In genomic region chr17:42798383-42799380, GRCh38 we compare ENCODE assay signal across 8 cellular contexts. TPM values are rescaled to one million over a fixed set of nuclear protein-coding genes. Genes with fewer than 3 reads are reported as not detected.
A peak's percentile ranks its signal among the peaks of the same experiment; 100 is the strongest.
DNase-seq lines count a peak whose midpoint lies in the region; ATAC-seq lines count a peak whose summit lies in the region.

TSS of gene CNTD1 (plus strand) at chr17:42798861. CDS start at chr17:42799068, 207 bp downstream.
TSS of gene COA3 (minus strand) at chr17:42798704. CDS start at chr17:42798681, 23 bp downstream.

- H3K9me3 Mint-ChIP-seq in activated T-helper 17 cell treated with anti-CD3 and anti-CD28 coated beads, Interleukin-2, amount 50 U/mL, for 72 hours, result peaks cover 4% of the 10 kb centered on the region
- no peaks in the 10 kb centered on the region for H3K9me3 Mint-ChIP-seq in naive thymus-derived CD8-positive, alpha-beta T cell
- H3K9me3 Mint-ChIP-seq in stimulated activated memory B cell treated with anti-CD40 and anti-IgM and Interleukin-4, amounts not matched to agents 10 μg/mL and 1 μg/mL and 100 μg/mL, for 72 hours, result peaks cover 2% of the 10 kb centered on the region

- H3K4me1 Mint-ChIP-seq in activated T-helper 17 cell treated with anti-CD3 and anti-CD28 coated beads, Interleukin-2, amount 50 U/mL, for 72 hours, result peaks cover 12% of the 10 kb centered on the region
- H3K4me1 Mint-ChIP-seq in naive thymus-derived CD8-positive, alpha-beta T cell, result peaks cover 21 to 45% (median 31%) of the 10 kb centered on the region in 4 donors
- peaks cover 33% of the 10 kb centered on the region for H3K4me1 Mint-ChIP-seq in stimulated activated memory B cell treated with anti-CD40 and anti-IgM and Interleukin-4, amounts not matched to agents 10 μg/mL and 1 μg/mL and 100 μg/mL, for 72 hours

- peaks cover 3% of the 10 kb centered on the region for H3K27me3 Mint-ChIP-seq in activated T-helper 17 cell treated with anti-CD3 and anti-CD28 coated beads, Interleukin-2, amount 50 U/mL, for 72 hours
- H3K27me3 Mint-ChIP-seq in naive thymus-derived CD8-positive, alpha-beta T cell, result no peaks in the 10 kb centered on the region
- no peaks in the 10 kb centered on the region for H3K27me3 Mint-ChIP-seq in stimulated activated memory B cell treated with anti-CD40 and anti-IgM and Interleukin-4, amounts not matched to agents 10 μg/mL and 1 μg/mL and 100 μg/mL, for 72 hours

- peaks cover 6% of the 10 kb centered on the region for H3K36me3 Mint-ChIP-seq in activated T-helper 17 cell treated with anti-CD3 and anti-CD28 coated beads, Interleukin-2, amount 50 U/mL, for 72 hours (ENCODE audit: low read depth)
- H3K36me3 Mint-ChIP-seq in naive thymus-derived CD8-positive, alpha-beta T cell, result peaks cover 0 to 3% (median 0%) of the 10 kb centered on the region in 3 donors
- H3K36me3 Mint-ChIP-seq in stimulated activated memory B cell treated with anti-CD40 and anti-IgM and Interleukin-4, amounts not matched to agents 10 μg/mL and 1 μg/mL and 100 μg/mL, for 72 hours, result peaks cover 18% of the 10 kb centered on the region

- POLR2A ChIA-PET in naive thymus-derived CD8-positive, alpha-beta T cell (lab: Charles Lee), result interaction anchor here (0.6 to 2.2 kb wide), 6 partner anchors 15 to 563 kb away, joined by 3 to 12 read pairs (median 4); partner anchors contain the start of genes BECN1 and VPS25

- peak within 1 kb of the TSS; percentile 98 for H3K4me3 Mint-ChIP-seq in activated T-helper 17 cell treated with anti-CD3 and anti-CD28 coated beads, Interleukin-2, amount 50 U/mL, for 72 hours
- peak within 1 kb of the TSS; percentile 92 to 98 (median 96) for H3K4me3 Mint-ChIP-seq in naive thymus-derived CD8-positive, alpha-beta T cell
- H3K4me3 Mint-ChIP-seq in stimulated activated memory B cell treated with anti-CD40 and anti-IgM and Interleukin-4, amounts not matched to agents 10 μg/mL and 1 μg/mL and 100 μg/mL, for 72 hours, result peak within 1 kb of the TSS; percentile 91

- peak; percentile 73 for ATAC-seq in GM19351 (IDR thresholded peaks at IDR 0.05; ENCODE audit: unreplicated experiment)
- ATAC-seq in activated T-helper 17 cell treated with anti-CD3 and anti-CD28 coated beads, Interleukin-2, amount 50 U/mL, for 72 hours (replicated peaks), result peak; percentile 98
- peak; percentile 99 for ATAC-seq in naive thymus-derived CD8-positive, alpha-beta T cell
- peak; percentile 99 for ATAC-seq in stimulated activated memory B cell treated with anti-CD40 and anti-IgM and Interleukin-4, amounts not matched to agents 10 μg/mL and 1 μg/mL and 100 μg/mL, for 72 hours

- DNase-seq in C1 segment of cervical spinal cord (lab: John Stamatoyannopoulos, UW) (peak; percentile 35 to 84 (median 61)), KBM-7 (peak; percentile 85), RKO (ENCODE audit: low spot score) (peak; percentile 87), fibroblast of peridontal ligament (ENCODE audit: extremely low read depth) (peak; percentile 76)
- peak; percentile 55 to 85 (median 66) for DNase-seq in naive thymus-derived CD8-positive, alpha-beta T cell

- peak within 1 kb of the TSS; percentile 95 for H3K27ac Mint-ChIP-seq in activated T-helper 17 cell treated with anti-CD3 and anti-CD28 coated beads, Interleukin-2, amount 50 U/mL, for 72 hours
- peak within 1 kb of the TSS; percentile 68 to 95 (median 91) for H3K27ac Mint-ChIP-seq in naive thymus-derived CD8-positive, alpha-beta T cell
- H3K27ac Mint-ChIP-seq in stimulated activated memory B cell treated with anti-CD40 and anti-IgM and Interleukin-4, amounts not matched to agents 10 μg/mL and 1 μg/mL and 100 μg/mL, for 72 hours, result peak within 1 kb of the TSS; percentile 84

- in situ Hi-C loops in KBM-7 (cut with MboI; ENCODE audit: low pct_unique_long_range_greater_than_20kb, low sequenced_read_pairs), result no loop called here

RNA-seq across cellular contexts. Expression of gene CNTD1, which starts in this region (rescaled TPM):
- total RNA-seq in activated T-helper 17 cell treated with anti-CD3 and anti-CD28 coated beads, Interleukin-2, amount 50 U/mL, for 72 hours, result under 1 TPM in 1 of 2 donors, not detected in 1; 0.24 TPM
- total RNA-seq in naive thymus-derived CD8-positive, alpha-beta T cell, result not detected
- under 1 TPM; 0.12 to 0.52 (median 0.24) TPM for polyA plus RNA-seq in naive thymus-derived CD8-positive, alpha-beta T cell

RNA-seq across cellular contexts. Expression of gene COA3, which starts in this region (rescaled TPM):
- 10 to 100 TPM; 18.6 to 31.2 TPM for total RNA-seq in activated T-helper 17 cell treated with anti-CD3 and anti-CD28 coated beads, Interleukin-2, amount 50 U/mL, for 72 hours
- total RNA-seq in naive thymus-derived CD8-positive, alpha-beta T cell, result 10 to 100 TPM; 26.7 to 27.0 TPM
- 100 to 1,000 TPM; 106 to 119 (median 118) TPM for polyA plus RNA-seq in naive thymus-derived CD8-positive, alpha-beta T cell

Comparison
In these comparisons a context has a peak if more than half of its experiments do, and no peak if none do; other contexts are left out.
1. Peak in every context shown above with its lines: DNase-seq and ATAC-seq.